In genomic region chr14:52834440-52834842, GRCh38 we compare ENCODE assay signal across 11 cellular contexts. TPM values are rescaled to one million over a fixed set of nuclear protein-coding genes. Genes with fewer than 3 reads are reported as not detected.
A peak's percentile ranks its signal among the peaks of the same experiment; 100 is the strongest.
DNase-seq lines count a peak whose midpoint lies in the region; ATAC-seq and TF ChIP-seq lines count a peak whose summit lies in the region.
"Had no signal": no experiment of that assay in that cellular context is flagged by ENCODE, and none has a peak within 500 bp of the region (broad histone marks: within the 10 kb centered on the region; RNA-seq: fewer than 3 reads in every experiment).

No MANE protein-coding gene starts in this region.

- no peak overlapping the region for H3K4ac ChIP-seq in IMR-90 (ENCODE audit: low read depth, low read length)
- no peak overlapping the region for H3K4ac ChIP-seq in mesenchymal stem cell (ENCODE audit: low read depth in 1 of 2, low read length in 2 of 2)

- ATAC-seq in IMR-90 (ENCODE audit: low read depth) (peak; percentile 78), HG02763 (IDR thresholded peaks at IDR 0.05; ENCODE audit: unreplicated experiment) (no peak), GM18519 (IDR thresholded peaks at IDR 0.05; ENCODE audit: low FRiP score, unreplicated experiment) (no peak)
- ATAC-seq: activated T-cell treated with anti-CD3 and anti-CD28 coated beads, Interleukin-2, amount 50 U/mL, for 72 hours had no signal

- no peak overlapping the region; the same call in 1 of the 2 replicates for H3K27ac ChIP-seq in IMR-90 (ENCODE audit: insufficient read depth, low read length)
- H3K27ac ChIP-seq in mammary epithelial cell (ENCODE audit: insufficient read depth, low read depth, low read length): no peak overlapping the region
- no peak overlapping the region for H3K27ac ChIP-seq in mesenchymal stem cell (ENCODE audit: low read length, poor library complexity, severe bottlenecking)

- no peak overlapping the region for H4K5ac ChIP-seq in IMR-90 (ENCODE audit: low read depth, low read length)

- H2AFZ ChIP-seq in IMR-90 (replicated peaks; ENCODE audit: low read length, poor library complexity) (no peak overlapping the region), mammary epithelial cell (ENCODE audit: low read depth, low read length) (no peak overlapping the region), mesenchymal stem cell (ENCODE audit: low read depth, low read length) (no peak overlapping the region)

- H4K20me1 ChIP-seq in IMR-90 (ENCODE audit: insufficient read depth, low read length): no peaks in the 10 kb centered on the region
- no peaks in the 10 kb centered on the region for H4K20me1 ChIP-seq in mammary epithelial cell (ENCODE audit: insufficient read depth, low read length)

- H2AK5ac ChIP-seq in IMR-90 (ENCODE audit: low read depth, low read length): no peak overlapping the region
- H2AK5ac ChIP-seq in mesenchymal stem cell (ENCODE audit: low read length, severe bottlenecking): no peak overlapping the region

- in situ Hi-C loops in Caki2 (cut with HindIII; ENCODE audit: low pct_unique_long_range_greater_than_20kb, low sequenced_read_pairs) (no loop called here), IMR-90 (cut with MboI; ENCODE audit: low sequenced_read_pairs) (no loop called here), mammary epithelial cell (cut with MboI; ENCODE audit: low sequenced_read_pairs in 2 of 2) (no loop called here), GM13977 (cut with MboI; ENCODE audit: low pct_unique_long_range_greater_than_20kb, low sequenced_read_pairs, unreplicated experiment) (no loop called here)

- H3K9me3 ChIP-seq in IMR-90 (ENCODE audit: control insufficient read depth, insufficient read depth, low read length) (no peaks in the 10 kb centered on the region), mammary epithelial cell (replicated peaks; ENCODE audit: insufficient read depth, low read length) (no peaks in the 10 kb centered on the region), mesenchymal stem cell (ENCODE audit: control insufficient read depth, low read length) (no peaks in the 10 kb centered on the region)

- POLR2A ChIA-PET in IMR-90 (lab: Charles Lee; ENCODE audit: unreplicated experiment): interaction anchor here (0.6 kb wide), 1 partner anchor 112 kb away, joined by 5 read pairs; no protein-coding TSS in a partner anchor

- H3K4me1 ChIP-seq in IMR-90 (ENCODE audit: control insufficient read depth, insufficient read depth, low read length) (peaks cover 8% of the 10 kb centered on the region), mammary epithelial cell (ENCODE audit: insufficient read depth, low read length) (peaks cover 11% of the 10 kb centered on the region), mesenchymal stem cell (ENCODE audit: control insufficient read depth, insufficient read depth, low read depth, low read length) (peaks cover 4% of the 10 kb centered on the region)

- H2AK9ac ChIP-seq in IMR-90 (replicated peaks; ENCODE audit: low read depth, low read length, poor library complexity): no peak overlapping the region

- H4K91ac ChIP-seq in IMR-90 (ENCODE audit: insufficient read depth, low read depth, low read length) (no peak overlapping the region), mesenchymal stem cell (ENCODE audit: low read length) (no peak overlapping the region)

- TF ChIP-seq POLR2A in IMR-90 (IDR thresholded peaks at IDR 0.05; ENCODE audit: low read depth, low read length): no peak

- H3K23ac ChIP-seq in IMR-90 (ENCODE audit: low read depth, low read length) (no peak overlapping the region), mesenchymal stem cell (ENCODE audit: low read length in 2 of 2) (no peak overlapping the region)

- no peaks in the 10 kb centered on the region for H3K79me2 ChIP-seq in mammary epithelial cell (ENCODE audit: insufficient read depth, low read length)

- H3K4me2 ChIP-seq in IMR-90 (ENCODE audit: low read depth, low read length) (0 out of 2 replicates have a peak overlapping the region, but pooled peaks have one; percentile 10), mammary epithelial cell (ENCODE audit: insufficient read depth, low read depth, low read length) (no peak overlapping the region), mesenchymal stem cell (ENCODE audit: low read length, poor library complexity, severe bottlenecking) (no peak overlapping the region)

- H4K8ac ChIP-seq in IMR-90 (ENCODE audit: low read depth in 2 of 2, low read length in 2 of 2) (no peak overlapping the region), mesenchymal stem cell (ENCODE audit: low read length) (no peak overlapping the region)

- dilution Hi-C loops in IMR-90 (cut with HindIII; ENCODE audit: low sequenced_read_pairs, unreplicated experiment): no loop called here
- dilution Hi-C loops in mammary epithelial cell (cut with HindIII; ENCODE audit: low sequenced_read_pairs): no loop called here

- H2BK120ac ChIP-seq in IMR-90 (ENCODE audit: low read depth, low read length): no peak overlapping the region
- no peak overlapping the region for H2BK120ac ChIP-seq in mesenchymal stem cell (ENCODE audit: low read depth, low read length)

- H3K79me1 ChIP-seq in IMR-90 (ENCODE audit: low read depth in 1 of 2, low read length in 2 of 2): peaks cover 0 to 11% of the 10 kb centered on the region in 2 experiments; a peak in 1 of 4 replicates
- H3K79me1 ChIP-seq in mesenchymal stem cell (replicated peaks; ENCODE audit: low read length, poor library complexity, severe bottlenecking): no peaks in the 10 kb centered on the region

- H3K56ac ChIP-seq in IMR-90 (ENCODE audit: extremely low read depth, insufficient read depth, low read length): no peak overlapping the region

- H3K27me3 ChIP-seq in IMR-90 (ENCODE audit: control insufficient read depth, insufficient read depth, low read length): no peaks in the 10 kb centered on the region
- H3K27me3 ChIP-seq in mammary epithelial cell (ENCODE audit: insufficient read depth, low read length): no peaks in the 10 kb centered on the region
- no peaks in the 10 kb centered on the region for H3K27me3 ChIP-seq in mesenchymal stem cell (ENCODE audit: control insufficient read depth in 1 of 2, insufficient read depth in 1 of 2, low read length in 2 of 2)

- no TSS peak for BruUV-seq in IMR-90 (replicated peaks; lab: Mats Ljungman, UMichigan)
- BruUV-seq in mammary epithelial cell (replicated peaks; lab: Mats Ljungman, UMichigan): no TSS peak

- H3K36me3 ChIP-seq in IMR-90 (ENCODE audit: control insufficient read depth, insufficient read depth, low read length) (no peaks in the 10 kb centered on the region), mammary epithelial cell (ENCODE audit: insufficient read depth, low read length) (no peaks in the 10 kb centered on the region), mesenchymal stem cell (ENCODE audit: control insufficient read depth in 1 of 2, insufficient read depth in 2 of 2, low read depth in 1 of 2, low read length in 2 of 2) (no peaks in the 10 kb centered on the region)

- TF ChIP-seq RAD21 in IMR-90 (IDR thresholded peaks at IDR 0.05; ENCODE audit: low read length): no peak

- intact Hi-C loops in IMR-90 (cut with micrococcal nuclease): no loop called here
- intact Hi-C loops in mammary epithelial cell (cut with micrococcal nuclease): no loop called here

- peak overlapping the region; percentile 21; the same call in 1 of the 2 replicates for H2BK20ac ChIP-seq in IMR-90 (ENCODE audit: low read depth, low read length)

- H2BK15ac ChIP-seq in IMR-90 (ENCODE audit: low read depth, low read length) (no peak overlapping the region), mesenchymal stem cell (ENCODE audit: low read depth, poor library complexity, severe bottlenecking) (no peak overlapping the region)

- no peak overlapping the region for H3K9ac ChIP-seq in IMR-90 (ENCODE audit: low read depth, low read length)
- no peak overlapping the region for H3K9ac ChIP-seq in mammary epithelial cell (ENCODE audit: insufficient read depth, low read length)
- H3K9ac ChIP-seq in mesenchymal stem cell (ENCODE audit: low read length): no peak overlapping the region

- no peak overlapping the region for H2BK12ac ChIP-seq in mesenchymal stem cell (ENCODE audit: low read length in 2 of 2)

- peak; percentile 7 for DNase-seq in Caki2 (ENCODE audit: low read depth)
- peak; percentile 93 for DNase-seq in IMR-90
- DNase-seq in mammary epithelial cell: peak; percentile 58
- DNase-seq in mesenchymal stem cell: peak; percentile 51
- DNase-seq in NCI-H2029 (lab: John Stamatoyannopoulos, UW): no peak
- DNase-seq in GM13977 (ENCODE audit: low spot score): no peak
- DNase-seq: activated T-cell treated with anti-CD3 and anti-CD28 coated beads, Interleukin-2, amount 50 U/mL, for 72 hours; KG1; posterior cingulate gyrus had no signal

- no peak overlapping the region for H3K4me3 ChIP-seq in IMR-90 (ENCODE audit: insufficient read depth, low read depth, low read length)
- H3K4me3 ChIP-seq in mammary epithelial cell (replicated peaks in 1 of 3; ENCODE audit: insufficient read depth in 1 of 3, low read depth in 2 of 3, low read length in 3 of 3): no peak overlapping the region
- no peak overlapping the region for H3K4me3 ChIP-seq in mesenchymal stem cell (ENCODE audit: insufficient read depth in 1 of 2, low read depth in 1 of 2, low read length in 2 of 2)

- CTCF ChIA-PET in IMR-90 (lab: Yijun Ruan, JAX) (interaction anchor here (0.6 kb wide), 1 partner anchor 126 kb away, joined by 3 read pairs; no protein-coding TSS in a partner anchor), mammary epithelial cell (lab: Charles Lee; ENCODE audit: low non-redundant PET) (no interaction called here)

- peak overlapping the region; percentile 96 for H2BK5ac ChIP-seq in IMR-90 (ENCODE audit: low read depth, low read length, poor library complexity, severe bottlenecking)
- no peak overlapping the region for H2BK5ac ChIP-seq in mesenchymal stem cell (ENCODE audit: low read depth, low read length, poor library complexity, severe bottlenecking)

- H3K9me1 ChIP-seq in IMR-90 (ENCODE audit: insufficient read depth, low read length): peaks cover 8% of the 10 kb centered on the region

- TF ChIP-seq CTCF in IMR-90 (conservative IDR thresholded peaks at IDR 0.05; ENCODE audit: low read depth, low read length) (no peak), mammary epithelial cell (conservative IDR thresholded peaks at IDR 0.05 in 1 of 2, IDR thresholded peaks at IDR 0.05 in 1 of 2; ENCODE audit: extremely low read depth in 1 of 2, insufficient read depth in 1 of 2, low read depth in 1 of 2, low read length in 2 of 2) (no peak), GM13977 (IDR thresholded peaks at IDR 0.05; ENCODE audit: extremely low read depth, insufficient read depth, missing control alignments) (no peak)

- H3K14ac ChIP-seq in IMR-90 (replicated peaks; ENCODE audit: low read depth, low read length): no peak overlapping the region
- no peak overlapping the region for H3K14ac ChIP-seq in mesenchymal stem cell (ENCODE audit: low read length in 2 of 2)

- WGBS in IMR-90 (ENCODE audit: extremely low coverage in 2 of 2, insufficient read length in 1 of 2), 2 experiments: no CpG with 5 or more reads among the region's 1 CpG
- WGBS in mammary epithelial cell (ENCODE audit: low coverage, missing lambda C conversion rate): 8% methylated on average over 1 of the region's 1 CpG
- WGBS in mesenchymal stem cell: no CpG with 5 or more reads among the region's 1 CpG

- H3K18ac ChIP-seq in IMR-90 (ENCODE audit: low read depth, low read length) (0 out of 2 replicates have a peak overlapping the region, but pooled peaks have one; percentile 38), mesenchymal stem cell (ENCODE audit: low read depth in 1 of 2, low read length in 2 of 2) (no peak overlapping the region)

RNA-seq across cellular contexts. Expression of gene GNPNAT1, which starts 43.0 kb away (rescaled TPM):
- 19.5 and 24.0 TPM in 2 replicates for total RNA-seq in Caki2 (2014; rRNA removed; shearing (Covaris generic); ENCODE audit: low replicate concordance)
- total RNA-seq in IMR-90 (2012; rRNA removed) (19.4 and 43.9 TPM in 2 replicates), mammary epithelial cell (10 to 100 TPM; 24.0 to 44.9 TPM)
- polyA plus RNA-seq in IMR-90 (2012; rRNA removed) (22.6 and 30.5 TPM in 2 replicates), mammary epithelial cell (23.4 TPM)
- 16.7 and 17.6 TPM in 2 replicates for polyA plus RNA-seq in IMR-90 (2012; cell fraction: cytosol; rRNA removed)
- 5.9 and 10.6 TPM in 2 replicates for polyA plus RNA-seq in IMR-90 (2012; cell fraction: nucleus; rRNA removed; ENCODE audit: low replicate concordance)
- 27.6 TPM for polyA minus RNA-seq in mammary epithelial cell
- polyA plus RNA-seq in mesenchymal stem cell (2013, experiment 1 of 2): 24.7 TPM
- polyA plus RNA-seq in mesenchymal stem cell (2013, experiment 2 of 2): 30.8 TPM

Comparison
In these comparisons a context has a peak if more than half of its experiments do, and no peak if none do; other contexts are left out.
1. DNase-seq: peak in Caki2 (single experiment), IMR-90 (single experiment), mammary epithelial cell (single experiment) and mesenchymal stem cell (single experiment); none in NCI-H2029 (single experiment) and GM13977 (single experiment).